15 cellular contexts compared by ENCODE assay signal in the genomic region with DNA sequence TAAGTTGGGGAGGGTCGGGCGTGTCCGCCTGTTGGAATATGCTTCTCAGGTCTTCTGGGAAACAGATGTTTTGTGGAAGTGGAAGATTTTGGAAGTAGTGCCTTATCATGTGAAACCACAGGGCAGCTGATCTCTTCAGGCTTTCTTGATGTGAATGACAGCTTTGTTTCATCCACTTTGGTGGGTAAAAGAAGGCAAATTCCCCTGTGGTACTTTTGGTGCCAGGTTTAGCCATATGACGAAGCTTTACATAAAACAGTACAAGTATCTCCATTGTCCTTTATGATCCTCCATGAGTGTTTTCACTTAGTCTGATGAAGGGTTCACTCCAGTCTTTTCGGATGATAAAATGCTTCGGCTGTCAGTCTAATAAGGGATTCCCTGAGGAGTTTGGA. TPM values are rescaled to one million over a fixed set of nuclear protein-coding genes. Genes with fewer than 3 reads are reported as not detected.
DNase-seq lines count a peak whose midpoint lies in the region; ATAC-seq and FAIRE-seq lines count a peak whose summit lies in the region.
"Had no signal": no experiment of that assay in that cellular context is flagged by ENCODE, and none has a peak within 500 bp of the region (broad histone marks: within the 10 kb centered on the region; RNA-seq: fewer than 3 reads in every experiment).

No MANE protein-coding gene starts in this region.

- no peak for ATAC-seq in stimulated activated naive CD8-positive, alpha-beta T cell treated with anti-CD3 and anti-CD28 coated beads, Interleukin-15, Interleukin-2, amounts not matched to agents 100 U/mL and 50 U/mL, for 24 hours
- ATAC-seq in activated naive CD4-positive, alpha-beta T cell treated with anti-CD3 and anti-CD28 coated beads, Interleukin-2, amount 50 U/mL, for 72 hours, result no peak
- no peak for ATAC-seq in HG03469 (IDR thresholded peaks at IDR 0.05; ENCODE audit: unreplicated experiment)
- ATAC-seq: activated CD4-positive, CD25-positive, alpha-beta regulatory T cell treated with anti-CD3 and anti-CD28 coated beads, Interleukin-2, amount 50 U/mL, for 24 hours; left colon had no signal

- H3K27me3 Mint-ChIP-seq in stimulated activated naive CD8-positive, alpha-beta T cell treated with anti-CD3 and anti-CD28 coated beads, Interleukin-15, Interleukin-2, amounts not matched to agents 100 ng/mL and 50 ng/mL, for 24 hours, result no peaks in the 10 kb centered on the region
- no peaks in the 10 kb centered on the region for H3K27me3 Mint-ChIP-seq in IgD-negative memory B cell

- no peak for DNase-seq in stimulated activated naive CD8-positive, alpha-beta T cell treated with anti-CD3 and anti-CD28 coated beads, Interleukin-15, Interleukin-2, amounts not matched to agents 100 U/mL and 50 U/mL, for 24 hours
- DNase-seq in activated naive CD4-positive, alpha-beta T cell treated with anti-CD3 and anti-CD28 coated beads, Interleukin-2, amount 50 U/mL, for 72 hours (ENCODE audit: low spot score in 2 of 2), result no peak
- no peak for DNase-seq in GM19239 (ENCODE audit: insufficient read length, low spot score)
- no peak for DNase-seq in NCI-H82 (lab: John Stamatoyannopoulos, UW)
- DNase-seq: aorta; effector CD8-positive, alpha-beta T cell; EL; glutamatergic neuron; left colon; NCI-H1694 had no signal

- H3K27ac Mint-ChIP-seq in stimulated activated naive CD8-positive, alpha-beta T cell treated with anti-CD3 and anti-CD28 coated beads, Interleukin-15, Interleukin-2, amounts not matched to agents 100 ng/mL and 50 ng/mL, for 24 hours, result peak overlapping the region; percentile 62
- peak overlapping the region; percentile 67 to 88 (median 74) for H3K27ac Mint-ChIP-seq in IgD-negative memory B cell
- peak overlapping the region; percentile 95 to 99 for H3K27ac Mint-ChIP-seq in activated naive CD4-positive, alpha-beta T cell treated with anti-CD3 and anti-CD28 coated beads, Interleukin-2, amount 50 U/mL, for 72 hours
- H3K27ac Mint-ChIP-seq: mesothelial cell of epicardium had no signal

- FAIRE-seq in GM19239 (lab: Jason Lieb, UNC), result no peak

- no peaks in the 10 kb centered on the region for H3K9me3 Mint-ChIP-seq in stimulated activated naive CD8-positive, alpha-beta T cell treated with anti-CD3 and anti-CD28 coated beads, Interleukin-15, Interleukin-2, amounts not matched to agents 100 ng/mL and 50 ng/mL, for 24 hours
- H3K9me3 Mint-ChIP-seq in IgD-negative memory B cell, result no peaks in the 10 kb centered on the region
- peaks cover 0 to 5% of the 10 kb centered on the region in 2 donors for H3K9me3 Mint-ChIP-seq in activated naive CD4-positive, alpha-beta T cell treated with anti-CD3 and anti-CD28 coated beads, Interleukin-2, amount 50 U/mL, for 72 hours
- H3K9me3 Mint-ChIP-seq: mesothelial cell of epicardium had no signal

- peak overlapping the region; percentile 99 for H3K4me3 Mint-ChIP-seq in stimulated activated naive CD8-positive, alpha-beta T cell treated with anti-CD3 and anti-CD28 coated beads, Interleukin-15, Interleukin-2, amounts not matched to agents 100 ng/mL and 50 ng/mL, for 24 hours
- H3K4me3 Mint-ChIP-seq in IgD-negative memory B cell, result peak overlapping the region in 3 of 4 donors; percentile 13 to 84 (median 75)
- H3K4me3 Mint-ChIP-seq: mesothelial cell of epicardium had no signal

- peaks cover 81% of the 10 kb centered on the region for H3K36me3 Mint-ChIP-seq in stimulated activated naive CD8-positive, alpha-beta T cell treated with anti-CD3 and anti-CD28 coated beads, Interleukin-15, Interleukin-2, amounts not matched to agents 100 ng/mL and 50 ng/mL, for 24 hours (ENCODE audit: low read depth)
- H3K36me3 Mint-ChIP-seq in IgD-negative memory B cell, result peaks cover 6% of the 10 kb centered on the region
- peaks cover 75 to 82% of the 10 kb centered on the region in 2 donors for H3K36me3 Mint-ChIP-seq in activated naive CD4-positive, alpha-beta T cell treated with anti-CD3 and anti-CD28 coated beads, Interleukin-2, amount 50 U/mL, for 72 hours
- H3K36me3 Mint-ChIP-seq: mesothelial cell of epicardium had no signal

- peaks cover 74% of the 10 kb centered on the region for H3K4me1 Mint-ChIP-seq in stimulated activated naive CD8-positive, alpha-beta T cell treated with anti-CD3 and anti-CD28 coated beads, Interleukin-15, Interleukin-2, amounts not matched to agents 100 ng/mL and 50 ng/mL, for 24 hours (ENCODE audit: low read depth)
- peaks cover 21 to 51% (median 38%) of the 10 kb centered on the region in 3 donors for H3K4me1 Mint-ChIP-seq in IgD-negative memory B cell

RNA-seq across cellular contexts. Expression of gene IRF4, which starts 4.6 kb away (rescaled TPM):
- 22.9 TPM for polyA plus RNA-seq in IgD-negative memory B cell
- total RNA-seq in activated naive CD4-positive, alpha-beta T cell treated with anti-CD3 and anti-CD28 coated beads, Interleukin-2, amount 50 U/mL, for 72 hours, result 100 to 1,000 TPM; 334 to 809 TPM
- total RNA-seq: mesothelial cell of epicardium had no signal
